ENCODE assay signal across 1 cellular context in the genomic region with DNA sequence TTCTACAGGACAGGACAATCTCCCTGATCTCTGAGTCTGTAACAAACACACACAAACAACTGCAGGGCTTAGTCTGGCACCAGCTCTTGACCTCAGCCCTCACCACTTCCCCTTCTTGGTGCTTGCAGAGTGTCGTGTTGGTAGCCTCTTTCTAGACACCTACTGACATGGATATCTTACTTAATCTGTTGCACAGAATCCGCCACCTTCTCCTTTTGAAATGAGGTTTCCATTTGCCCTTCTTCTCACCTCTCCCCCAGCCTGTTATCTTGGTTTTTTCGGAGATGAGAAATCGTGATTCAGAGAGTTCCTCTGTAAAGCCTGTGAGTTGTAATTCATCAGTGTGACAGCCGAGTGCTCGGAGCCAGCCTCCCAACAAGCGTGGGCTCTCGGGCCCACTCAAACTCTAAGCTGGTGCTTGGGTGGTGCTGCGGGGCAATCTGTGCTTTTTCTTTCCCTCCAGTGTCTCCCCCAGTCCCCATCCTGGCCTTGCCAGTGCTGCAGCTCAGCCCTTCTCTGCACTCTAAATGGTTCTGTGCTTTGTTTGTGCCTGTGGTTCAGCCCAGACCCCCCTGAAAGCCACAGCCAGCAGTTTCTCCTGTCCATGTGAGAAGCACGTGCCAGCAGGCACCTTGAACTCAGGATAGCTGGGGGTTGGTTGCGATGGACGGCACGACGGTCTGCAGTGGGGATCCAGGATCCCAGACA.
A peak's percentile ranks its signal among the peaks of the same experiment; 100 is the strongest.
TF ChIP-seq lines count a peak whose summit lies in the region.

No MANE protein-coding gene starts in this region.

TF ChIP-seq in K562, 482 proteins besides CTCF, POLR2A, EP300 and RAD21 (continued from another document and continues in another):
- no peak for TF ChIP-seq PURB (CRISPR knock-in tag; IDR thresholded peaks at IDR 0.05; ENCODE audit: low read depth)
- no peak for TF ChIP-seq TRIM28 (IDR thresholded peaks at IDR 0.05)
- no peak for TF ChIP-seq ZNF282 (CRISPR knock-in tag; IDR thresholded peaks at IDR 0.05)
- peak; percentile 70; the same call in 1 of the 2 replicates for TF ChIP-seq ELF1 (tag; IDR thresholded peaks at IDR 0.05)
- no peak for TF ChIP-seq BACH1 (tag; IDR thresholded peaks at IDR 0.05)
- TF ChIP-seq, protein P1, sequence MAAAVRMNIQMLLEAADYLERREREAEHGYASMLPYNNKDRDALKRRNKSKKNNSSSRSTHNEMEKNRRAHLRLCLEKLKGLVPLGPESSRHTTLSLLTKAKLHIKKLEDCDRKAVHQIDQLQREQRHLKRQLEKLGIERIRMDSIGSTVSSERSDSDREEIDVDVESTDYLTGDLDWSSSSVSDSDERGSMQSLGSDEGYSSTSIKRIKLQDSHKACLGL (CRISPR knock-in tag; IDR thresholded peaks at IDR 0.05; ENCODE audit: borderline replicate concordance, poor library complexity, severe bottlenecking): peak; percentile 22
- no peak for TF ChIP-seq HDAC8 (tag; IDR thresholded peaks at IDR 0.05)
- peak; percentile 30 to 96; a peak in 3 of 4 replicates for TF ChIP-seq RCOR1 (IDR thresholded peaks at IDR 0.05; ENCODE audit: borderline replicate concordance in 1 of 2, low read depth in 2 of 2, low read length in 2 of 2)
- TF ChIP-seq ELK3 (CRISPR knock-in tag; IDR thresholded peaks at IDR 0.05): no peak
- peak; percentile 61; the same call in 1 of the 2 replicates for TF ChIP-seq FOXP4 (CRISPR knock-in tag; IDR thresholded peaks at IDR 0.05; ENCODE audit: borderline replicate concordance)
- TF ChIP-seq TCF3 (CRISPR knock-in tag; IDR thresholded peaks at IDR 0.05): peak; percentile 65
- TF ChIP-seq ZNF316 (IDR thresholded peaks at IDR 0.05): no peak
- TF ChIP-seq CBFB (CRISPR knock-in tag; IDR thresholded peaks at IDR 0.05): no peak; the same call in 1 of the 2 replicates
- 0 out of 2 replicates have a peak, but pooled peaks have one; percentile 47 for TF ChIP-seq ZNF134 (CRISPR knock-in tag; conservative IDR thresholded peaks at IDR 0.05)
- TF ChIP-seq U2AF2 (optimal IDR thresholded peaks at IDR 0.05; ENCODE audit: low read depth, low read length): no peak
- no peak for TF ChIP-seq ESRRB (CRISPR knock-in tag; IDR thresholded peaks at IDR 0.05; ENCODE audit: borderline replicate concordance)
- no peak for TF ChIP-seq POLR2B (IDR thresholded peaks at IDR 0.05; ENCODE audit: low read depth, partially characterized antibody)
- TF ChIP-seq ZNF239 (CRISPR knock-in tag; IDR thresholded peaks at IDR 0.05): peak; percentile 39
- TF ChIP-seq ZNF778 (CRISPR knock-in tag; IDR thresholded peaks at IDR 0.05): no peak
- TF ChIP-seq FOXK1 (CRISPR knock-in tag; IDR thresholded peaks at IDR 0.05; ENCODE audit: borderline replicate concordance): peak; percentile 79; the same call in 1 of the 2 replicates
- peak; percentile 98 for TF ChIP-seq MEIS2 (IDR thresholded peaks at IDR 0.05; ENCODE audit: partially characterized antibody)
- peak; percentile 92; the same call in 1 of the 2 replicates for TF ChIP-seq NBN (IDR thresholded peaks at IDR 0.05; ENCODE audit: low read depth)
- TF ChIP-seq FOXJ3 (CRISPR knock-in tag; IDR thresholded peaks at IDR 0.05): no peak
- TF ChIP-seq SMAD4 (CRISPR knock-in tag; conservative IDR thresholded peaks at IDR 0.05): peak; percentile 96
- TF ChIP-seq JUND (IDR thresholded peaks at IDR 0.05; ENCODE audit: borderline replicate concordance, low read depth, low read length): peak; percentile 47
- TF ChIP-seq JUND (tag; IDR thresholded peaks at IDR 0.05; ENCODE audit: borderline replicate concordance, low read depth, low read length): peak; percentile 87; the same call in 1 of the 3 replicates
- TF ChIP-seq TSC22D4 (tag; IDR thresholded peaks at IDR 0.05): no peak
- TF ChIP-seq TAL1 (IDR thresholded peaks at IDR 0.05): peak; percentile 37; the same call in 1 of the 2 replicates
- TF ChIP-seq, protein P2, sequence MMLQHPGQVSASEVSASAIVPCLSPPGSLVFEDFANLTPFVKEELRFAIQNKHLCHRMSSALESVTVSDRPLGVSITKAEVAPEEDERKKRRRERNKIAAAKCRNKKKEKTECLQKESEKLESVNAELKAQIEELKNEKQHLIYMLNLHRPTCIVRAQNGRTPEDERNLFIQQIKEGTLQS (IDR thresholded peaks at IDR 0.05): peak; percentile 43; the same call in 1 of the 2 replicates
- TF ChIP-seq, protein P2 (CRISPR knock-in tag; conservative IDR thresholded peaks at IDR 0.05): no peak; the same call in 1 of the 2 replicates
- peak; percentile 77 for TF ChIP-seq TEAD4 (IDR thresholded peaks at IDR 0.05; ENCODE audit: low read length)
- TF ChIP-seq TEAD4 (CRISPR knock-in tag; IDR thresholded peaks at IDR 0.05; ENCODE audit: borderline replicate concordance): no peak
- TF ChIP-seq HDAC6 (IDR thresholded peaks at IDR 0.05; ENCODE audit: low read depth, low read length): no peak
- TF ChIP-seq NR2C1 (IDR thresholded peaks at IDR 0.05): no peak
- peak; percentile 76 for TF ChIP-seq NR2C1 (tag; IDR thresholded peaks at IDR 0.05)
- TF ChIP-seq MTA3 (IDR thresholded peaks at IDR 0.05; ENCODE audit: borderline replicate concordance): peak; percentile 91
- no peak for TF ChIP-seq TCF7L2 (IDR thresholded peaks at IDR 0.05; ENCODE audit: low read depth, low read length)
- TF ChIP-seq MEF2D (tag; conservative IDR thresholded peaks at IDR 0.05; ENCODE audit: low read depth): peak; percentile 51
- TF ChIP-seq SPI1 (IDR thresholded peaks at IDR 0.05; ENCODE audit: borderline replicate concordance, low read depth, low read length): peak; percentile 99
- peak; percentile 69; the same call in 1 of the 2 replicates for TF ChIP-seq SMAD3 (CRISPR knock-in tag; conservative IDR thresholded peaks at IDR 0.05)
- peak; percentile 33; the same call in 1 of the 2 replicates for TF ChIP-seq MIER1 (IDR thresholded peaks at IDR 0.05; ENCODE audit: low read depth)
- peak; percentile 85 for TF ChIP-seq HDAC2 (IDR thresholded peaks at IDR 0.05)
- no peak; the same call in 1 of the 2 replicates for TF ChIP-seq ZNF431 (CRISPR knock-in tag; IDR thresholded peaks at IDR 0.05)
- TF ChIP-seq ILF3 (IDR thresholded peaks at IDR 0.05; ENCODE audit: borderline replicate concordance): no peak
- TF ChIP-seq CEBPG (CRISPR knock-in tag; IDR thresholded peaks at IDR 0.05): no peak; the same call in 1 of the 2 replicates
- TF ChIP-seq CEBPG (tag; conservative IDR thresholded peaks at IDR 0.05 in 1 of 2, IDR thresholded peaks at IDR 0.05 in 1 of 2): peak in 1 of 2 experiments; percentile 29; a peak in 2 of 4 replicates
- TF ChIP-seq, protein P3, sequence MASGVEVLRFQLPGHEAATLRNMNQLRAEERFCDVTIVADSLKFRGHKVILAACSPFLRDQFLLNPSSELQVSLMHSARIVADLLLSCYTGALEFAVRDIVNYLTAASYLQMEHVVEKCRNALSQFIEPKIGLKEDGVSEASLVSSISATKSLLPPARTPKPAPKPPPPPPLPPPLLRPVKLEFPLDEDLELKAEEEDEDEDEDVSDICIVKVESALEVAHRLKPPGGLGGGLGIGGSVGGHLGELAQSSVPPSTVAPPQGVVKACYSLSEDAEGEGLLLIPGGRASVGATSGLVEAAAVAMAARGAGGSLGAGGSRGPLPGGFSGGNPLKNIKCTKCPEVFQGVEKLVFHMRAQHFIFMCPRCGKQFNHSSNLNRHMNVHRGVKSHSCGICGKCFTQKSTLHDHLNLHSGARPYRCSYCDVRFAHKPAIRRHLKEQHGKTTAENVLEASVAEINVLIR (CRISPR knock-in tag; IDR thresholded peaks at IDR 0.05): peak; percentile 49; the same call in 1 of the 2 replicates
- TF ChIP-seq SMARCA5 (IDR thresholded peaks at IDR 0.05): peak; percentile 67; the same call in 1 of the 2 replicates
- 0 out of 4 replicates have a peak, but pooled peaks of 1 of the 2 experiments have one; percentile 58 for TF ChIP-seq SRF (CRISPR knock-in tag; IDR thresholded peaks at IDR 0.05)
- no peak for TF ChIP-seq TGIF2 (CRISPR knock-in tag; IDR thresholded peaks at IDR 0.05)
- TF ChIP-seq ZNF395 (CRISPR knock-in tag; IDR thresholded peaks at IDR 0.05): peak; percentile 73; the same call in 1 of the 2 replicates
- TF ChIP-seq ATF1 (CRISPR knock-in tag; IDR thresholded peaks at IDR 0.05): no peak
- peak; percentile 58 for TF ChIP-seq ATF1 (tag; IDR thresholded peaks at IDR 0.05)
- no peak for TF ChIP-seq SMC3 (conservative IDR thresholded peaks at IDR 0.05; ENCODE audit: insufficient read depth, low read depth, low read length)
- TF ChIP-seq ZBTB2 (IDR thresholded peaks at IDR 0.05): peak; percentile 54; the same call in 1 of the 2 replicates
- TF ChIP-seq, protein P4, sequence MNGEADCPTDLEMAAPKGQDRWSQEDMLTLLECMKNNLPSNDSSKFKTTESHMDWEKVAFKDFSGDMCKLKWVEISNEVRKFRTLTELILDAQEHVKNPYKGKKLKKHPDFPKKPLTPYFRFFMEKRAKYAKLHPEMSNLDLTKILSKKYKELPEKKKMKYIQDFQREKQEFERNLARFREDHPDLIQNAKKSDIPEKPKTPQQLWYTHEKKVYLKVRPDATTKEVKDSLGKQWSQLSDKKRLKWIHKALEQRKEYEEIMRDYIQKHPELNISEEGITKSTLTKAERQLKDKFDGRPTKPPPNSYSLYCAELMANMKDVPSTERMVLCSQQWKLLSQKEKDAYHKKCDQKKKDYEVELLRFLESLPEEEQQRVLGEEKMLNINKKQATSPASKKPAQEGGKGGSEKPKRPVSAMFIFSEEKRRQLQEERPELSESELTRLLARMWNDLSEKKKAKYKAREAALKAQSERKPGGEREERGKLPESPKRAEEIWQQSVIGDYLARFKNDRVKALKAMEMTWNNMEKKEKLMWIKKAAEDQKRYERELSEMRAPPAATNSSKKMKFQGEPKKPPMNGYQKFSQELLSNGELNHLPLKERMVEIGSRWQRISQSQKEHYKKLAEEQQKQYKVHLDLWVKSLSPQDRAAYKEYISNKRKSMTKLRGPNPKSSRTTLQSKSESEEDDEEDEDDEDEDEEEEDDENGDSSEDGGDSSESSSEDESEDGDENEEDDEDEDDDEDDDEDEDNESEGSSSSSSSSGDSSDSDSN (IDR thresholded peaks at IDR 0.05; ENCODE audit: borderline replicate concordance in 1 of 2, low read depth in 2 of 2, low read length in 2 of 2): peak in 1 of 2 experiments; percentile 52; a peak in 1 of 4 replicates
- peak; percentile 89 for TF ChIP-seq MYNN (IDR thresholded peaks at IDR 0.05)
- no peak for TF ChIP-seq MYNN (CRISPR knock-in tag; IDR thresholded peaks at IDR 0.05)
- TF ChIP-seq ARNT (IDR thresholded peaks at IDR 0.05): peak in 1 of 2 experiments; percentile 67; a peak in 1 of 4 replicates
- TF ChIP-seq GABPA (tag; conservative IDR thresholded peaks at IDR 0.05; ENCODE audit: low read depth): peak; percentile 58; the same call in 1 of the 2 replicates
- 0 out of 2 replicates have a peak, but pooled peaks have one; percentile 21 for TF ChIP-seq ZNF76 (CRISPR knock-in tag; IDR thresholded peaks at IDR 0.05; ENCODE audit: borderline replicate concordance)
- peak; percentile 70 for TF ChIP-seq MYC (IDR thresholded peaks at IDR 0.05; ENCODE audit: low read depth, low read length)
- TF ChIP-seq MYC (CRISPR knock-in tag; IDR thresholded peaks at IDR 0.05; ENCODE audit: borderline replicate concordance, low read depth): peak; percentile 64; the same call in 1 of the 2 replicates
